Comparison of ENCODE assay signal across 8 cellular contexts in genomic region chr2:161953367-161953766, GRCh38.
DNase-seq lines count a peak whose midpoint lies in the region; ATAC-seq and TF ChIP-seq lines count a peak whose summit lies in the region.
"Not testable (repeated sequence)": the region's sequence is repeated elsewhere in the genome, so short reads cannot be mapped to it uniquely, and the experiment has no call there.

No MANE protein-coding gene starts in this region.

- not testable (repeated sequence) for DNase-seq in CD8-positive, alpha-beta T cell; immature natural killer cell
- peak; percentile 36 for DNase-seq in NK-92 treated with Interleukin-12 subunit alpha and Interleukin-12 subunit beta, amount 100 ng/mL, for 24 hours (lab: John Stamatoyannopoulos, UW)
- peak; percentile 65 for DNase-seq in activated CD4-positive, alpha-beta T cell treated with anti-CD3 and anti-CD28 coated beads, Interleukin-2, amount 10 ng/mL, durations not matched to agents 24 days and 14 days
- peak; percentile 56 for DNase-seq in activated CD8-positive, alpha-beta memory T cell treated with anti-CD3 and anti-CD28 coated beads for 24 hours

- not testable (repeated sequence) for H3K27me3 Mint-ChIP-seq in CD8-positive, alpha-beta T cell (ENCODE audit: low read depth); activated CD4-positive, alpha-beta T cell treated with anti-CD3 and anti-CD28 coated beads, Interleukin-2, amount 10 ng/mL, durations not matched to agents 24 days and 14 days; activated T-helper 17 cell treated with anti-CD3 and anti-CD28 coated beads, Interleukin-2, amount 50 U/mL, for 72 hours; activated naive CD8-positive, alpha-beta T cell; immature natural killer cell (ENCODE audit: low read depth in 3 of 3); stimulated activated naive CD8-positive, alpha-beta T cell treated with anti-CD3 and anti-CD28 coated beads, Interleukin-15, Interleukin-2, amounts not matched to agents 100 ng/mL and 50 ng/mL, for 24 hours

- CTCF ChIA-PET in CD8-positive, alpha-beta T cell (lab: Charles Lee): interaction anchor here (0.6 to 2.4 kb wide), 4 partner anchors 11 to 200 kb away, joined by 3 to 5 read pairs (median 4); no protein-coding TSS in a partner anchor

- H3K27ac ChIP-seq in CD8-positive, alpha-beta T cell (ENCODE audit: low read depth, low read length): not testable (repeated sequence)

- not testable (repeated sequence) for H3K36me3 Mint-ChIP-seq in CD8-positive, alpha-beta T cell; activated CD4-positive, alpha-beta T cell treated with anti-CD3 and anti-CD28 coated beads, Interleukin-2, amount 10 ng/mL, durations not matched to agents 24 days and 14 days (ENCODE audit: low read depth); activated T-helper 17 cell treated with anti-CD3 and anti-CD28 coated beads, Interleukin-2, amount 50 U/mL, for 72 hours (ENCODE audit: low read depth); activated naive CD8-positive, alpha-beta T cell; immature natural killer cell; stimulated activated naive CD8-positive, alpha-beta T cell treated with anti-CD3 and anti-CD28 coated beads, Interleukin-15, Interleukin-2, amounts not matched to agents 100 ng/mL and 50 ng/mL, for 24 hours (ENCODE audit: low read depth)

- H3K27ac Mint-ChIP-seq in CD8-positive, alpha-beta T cell: not testable (repeated sequence)
- H3K27ac Mint-ChIP-seq in activated CD4-positive, alpha-beta T cell treated with anti-CD3 and anti-CD28 coated beads, Interleukin-2, amount 10 ng/mL, durations not matched to agents 24 days and 14 days: peak overlapping the region; percentile 86
- H3K27ac Mint-ChIP-seq in activated T-helper 17 cell treated with anti-CD3 and anti-CD28 coated beads, Interleukin-2, amount 50 U/mL, for 72 hours: peak overlapping the region; percentile 90
- H3K27ac Mint-ChIP-seq in activated naive CD8-positive, alpha-beta T cell: peak overlapping the region; percentile 83
- peak overlapping the region in 2 of 6 donors; percentile 65 to 67 for H3K27ac Mint-ChIP-seq in immature natural killer cell
- peak overlapping the region; percentile 92 for H3K27ac Mint-ChIP-seq in stimulated activated naive CD8-positive, alpha-beta T cell treated with anti-CD3 and anti-CD28 coated beads, Interleukin-15, Interleukin-2, amounts not matched to agents 100 ng/mL and 50 ng/mL, for 24 hours

- POLR2A ChIA-PET in CD8-positive, alpha-beta T cell (lab: Charles Lee): interaction anchor here (0.7 kb wide), 2 partner anchors 11 to 38 kb away, joined by 3 read pairs; no protein-coding TSS in a partner anchor

- peaks cover 54% of the 10 kb centered on the region for H3K4me1 Mint-ChIP-seq in CD8-positive, alpha-beta T cell (ENCODE audit: low read depth)
- peaks cover 58% of the 10 kb centered on the region for H3K4me1 Mint-ChIP-seq in activated CD4-positive, alpha-beta T cell treated with anti-CD3 and anti-CD28 coated beads, Interleukin-2, amount 10 ng/mL, durations not matched to agents 24 days and 14 days
- peaks cover 43% of the 10 kb centered on the region for H3K4me1 Mint-ChIP-seq in activated T-helper 17 cell treated with anti-CD3 and anti-CD28 coated beads, Interleukin-2, amount 50 U/mL, for 72 hours
- H3K4me1 Mint-ChIP-seq in activated naive CD8-positive, alpha-beta T cell (ENCODE audit: low read depth): peaks cover 52% of the 10 kb centered on the region
- peaks cover 47 to 53% of the 10 kb centered on the region in 2 donors for H3K4me1 Mint-ChIP-seq in immature natural killer cell
- H3K4me1 Mint-ChIP-seq in stimulated activated naive CD8-positive, alpha-beta T cell treated with anti-CD3 and anti-CD28 coated beads, Interleukin-15, Interleukin-2, amounts not matched to agents 100 ng/mL and 50 ng/mL, for 24 hours (ENCODE audit: low read depth): peaks cover 60% of the 10 kb centered on the region

- TF ChIP-seq CTCF in CD8-positive, alpha-beta T cell (IDR thresholded peaks at IDR 0.05): not testable (repeated sequence)

- H3K27me3 ChIP-seq in CD8-positive, alpha-beta T cell (ENCODE audit: insufficient read depth, low read length): not testable (repeated sequence)

- intact Hi-C loops in CD8-positive, alpha-beta T cell (cut with DNase I, micrococcal nuclease): loop anchor here in 1 of 2 experiments (2.0 to 10.0 kb wide), 4 partner anchors 39 to 709 kb away; partner anchors contain the start of gene DPP4
- intact Hi-C loops in activated CD4-positive, alpha-beta T cell treated with anti-CD3 and anti-CD28 coated beads, Interleukin-2, amount 10 ng/mL, durations not matched to agents 24 days and 14 days (cut with micrococcal nuclease): loop anchor here (5.0 kb wide), 4 partner anchors 364 to 1546 kb away; partner anchors contain the start of gene IFIH1

- not testable (repeated sequence) for H3K9me3 Mint-ChIP-seq in CD8-positive, alpha-beta T cell; activated CD4-positive, alpha-beta T cell treated with anti-CD3 and anti-CD28 coated beads, Interleukin-2, amount 10 ng/mL, durations not matched to agents 24 days and 14 days; activated T-helper 17 cell treated with anti-CD3 and anti-CD28 coated beads, Interleukin-2, amount 50 U/mL, for 72 hours; activated naive CD8-positive, alpha-beta T cell (ENCODE audit: low read depth); immature natural killer cell; stimulated activated naive CD8-positive, alpha-beta T cell treated with anti-CD3 and anti-CD28 coated beads, Interleukin-15, Interleukin-2, amounts not matched to agents 100 ng/mL and 50 ng/mL, for 24 hours

- H3K4me1 ChIP-seq in CD8-positive, alpha-beta T cell (ENCODE audit: insufficient read depth, low read length): peaks cover 52% of the 10 kb centered on the region

- not testable (repeated sequence) for ATAC-seq in CD8-positive, alpha-beta T cell; activated T-helper 17 cell treated with anti-CD3 and anti-CD28 coated beads, Interleukin-2, amount 50 U/mL, for 72 hours (replicated peaks)

- not testable (repeated sequence) for H3K36me3 ChIP-seq in CD8-positive, alpha-beta T cell (ENCODE audit: insufficient read depth, low read length)

- not testable (repeated sequence) for H3K4me3 ChIP-seq in CD8-positive, alpha-beta T cell (ENCODE audit: low read depth, low read length)

- H3K9me3 ChIP-seq in CD8-positive, alpha-beta T cell (ENCODE audit: low read length): not testable (repeated sequence)

- H3K4me3 Mint-ChIP-seq in CD8-positive, alpha-beta T cell: peak overlapping the region; percentile 11
- peak overlapping the region; percentile 43 for H3K4me3 Mint-ChIP-seq in activated CD4-positive, alpha-beta T cell treated with anti-CD3 and anti-CD28 coated beads, Interleukin-2, amount 10 ng/mL, durations not matched to agents 24 days and 14 days
- peak overlapping the region; percentile 59 for H3K4me3 Mint-ChIP-seq in activated T-helper 17 cell treated with anti-CD3 and anti-CD28 coated beads, Interleukin-2, amount 50 U/mL, for 72 hours
- peak overlapping the region; percentile 32 for H3K4me3 Mint-ChIP-seq in activated naive CD8-positive, alpha-beta T cell
- peak overlapping the region; percentile 40 to 75 (median 55) for H3K4me3 Mint-ChIP-seq in immature natural killer cell
- H3K4me3 Mint-ChIP-seq in stimulated activated naive CD8-positive, alpha-beta T cell treated with anti-CD3 and anti-CD28 coated beads, Interleukin-15, Interleukin-2, amounts not matched to agents 100 ng/mL and 50 ng/mL, for 24 hours: peak overlapping the region; percentile 14
